ENCODE assay signal across 8 cellular contexts in genomic region chr19:29212614-29213573, GRCh38. TPM values are rescaled to one million over a fixed set of nuclear protein-coding genes. Genes with fewer than 3 reads are reported as not detected.
DNase-seq lines count a peak whose midpoint lies in the region; ATAC-seq and TF ChIP-seq lines count a peak whose summit lies in the region.

Gene UQCRFS1, minus strand, starts transcription at chr19:29213151. Its CDS starts 33 bp downstream, at chr19:29213118.

- peak; percentile 68 for TF ChIP-seq POLR2A in GM19193 (IDR thresholded peaks at IDR 0.05; ENCODE audit: extremely low read depth, insufficient read depth, insufficient read length)

- peak; percentile 98 for ATAC-seq in HG03432 (IDR thresholded peaks at IDR 0.05; ENCODE audit: unreplicated experiment)

- peak; percentile 97 for DNase-seq in Ammon's horn (ENCODE audit: low spot score)
- peak; percentile 83 for DNase-seq in NCI-H460 (ENCODE audit: extremely low read depth, low read depth)
- peak; percentile 95 for DNase-seq in activated CD4-positive, CD25-positive, alpha-beta regulatory T cell treated with anti-CD3 and anti-CD28 coated beads, Interleukin-2, amount 50 U/mL, for 72 hours
- peak; percentile 95 for DNase-seq in cerebellar cortex (ENCODE audit: low spot score)
- DNase-seq in islet precursor cell, result peak; percentile 97
- peak; percentile 97 for DNase-seq in stimulated activated CD4-positive, alpha-beta T cell treated with anti-CD3 and anti-CD28 coated beads, Interleukin-12 subunit alpha, Interleukin-12 subunit beta, amount 100 ng/mL, for 4 hours

RNA-seq across cellular contexts. Expression of gene UQCRFS1, which starts in this region (rescaled TPM):
- 47.8 and 50.6 TPM in 2 replicates for total RNA-seq in NCI-H460 (2014; rRNA removed; shearing (Covaris generic))
- polyA plus RNA-seq in NCI-H460 (2014; cell fraction: nucleus; rRNA removed), result 30.5 and 36.8 TPM in 2 replicates

Comparison
In these comparisons a context has a peak if more than half of its experiments do, and no peak if none do; other contexts are left out.
1. Peak in every context shown above with its lines: DNase-seq and ATAC-seq.